Comparison of ENCODE assay signal across 1 cellular context in the genomic region with DNA sequence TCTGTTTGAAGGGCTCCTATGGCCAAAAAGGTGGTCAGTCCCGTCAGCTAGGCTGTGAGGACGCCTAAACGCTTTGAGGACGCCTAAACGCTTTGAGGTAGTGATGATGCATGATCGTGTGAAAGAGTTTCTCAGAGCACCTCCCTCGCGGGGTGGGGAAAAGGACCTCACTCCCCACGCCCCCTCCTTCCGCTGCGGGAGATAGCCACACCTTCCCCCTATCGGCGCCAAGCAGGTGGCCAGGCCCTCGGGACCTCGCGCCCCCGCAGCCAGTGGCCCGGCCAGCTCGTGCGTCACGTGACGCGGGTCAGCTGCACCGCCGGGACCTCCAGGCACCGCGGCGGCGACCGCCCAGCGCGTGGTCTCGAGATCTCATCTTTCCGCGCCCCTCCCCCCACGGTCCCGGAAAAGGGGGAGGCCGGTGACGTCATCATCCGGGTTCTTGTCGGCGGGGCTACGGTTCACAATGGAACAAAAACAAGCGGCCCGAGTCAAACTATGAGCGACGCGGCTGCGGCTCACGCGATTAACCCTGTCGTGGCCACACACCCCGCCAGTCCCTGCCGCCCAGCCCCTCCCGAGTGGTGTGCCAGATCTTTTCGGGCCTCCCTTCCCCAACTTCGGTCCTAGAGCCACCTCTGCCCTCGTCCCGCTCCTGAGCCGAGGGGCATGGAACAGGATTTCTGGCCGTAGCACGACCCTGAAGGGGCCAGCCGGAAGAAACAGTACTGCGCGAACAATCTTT.
A peak's percentile ranks its signal among the peaks of the same experiment; 100 is the strongest.
TF ChIP-seq lines count a peak whose summit lies in the region.

No MANE protein-coding gene starts in this region.

TF ChIP-seq in K562, 482 proteins besides CTCF, POLR2A, EP300 and RAD21 (continued from another document and continues in another):
- TF ChIP-seq ATF4 (CRISPR knock-in tag; IDR thresholded peaks at IDR 0.05) (no peak), YBX1 (IDR thresholded peaks at IDR 0.05) (no peak), ZBTB1 (CRISPR knock-in tag; IDR thresholded peaks at IDR 0.05; ENCODE audit: borderline replicate concordance, low read depth) (peak; percentile 100), PTBP1 (IDR thresholded peaks at IDR 0.05; ENCODE audit: low read depth, low read length) (no peak), KAT8 (IDR thresholded peaks at IDR 0.05; ENCODE audit: low read depth) (no peak), EZH2 (IDR thresholded peaks at IDR 0.05; ENCODE audit: borderline replicate concordance, low read depth, low read length) (no peak), KDM1A (IDR thresholded peaks at IDR 0.05) (peak; percentile 71 to 74), ZBTB33 (CRISPR knock-in tag; IDR thresholded peaks at IDR 0.05) (peak; percentile 68), HMGXB4 (CRISPR knock-in tag; IDR thresholded peaks at IDR 0.05) (0 out of 2 replicates have a peak, but pooled peaks have one; percentile 55), JUNB (CRISPR knock-in tag; conservative IDR thresholded peaks at IDR 0.05) (peak; percentile 97), CTBP1 (IDR thresholded peaks at IDR 0.05; ENCODE audit: borderline replicate concordance) (peak; percentile 83), CBFB (CRISPR knock-in tag; IDR thresholded peaks at IDR 0.05) (no peak), POLR2AphosphoS5 (IDR thresholded peaks at IDR 0.05; ENCODE audit: control insufficient read depth, insufficient read depth, low read depth, low read length) (peak; percentile 70), ZNF140 (CRISPR knock-in tag; IDR thresholded peaks at IDR 0.05) (no peak), MECOM (CRISPR knock-in tag; IDR thresholded peaks at IDR 0.05) (no peak), MYBL2 (IDR thresholded peaks at IDR 0.05; ENCODE audit: low read depth) (no peak), MYBL2 (CRISPR knock-in tag; IDR thresholded peaks at IDR 0.05; ENCODE audit: borderline replicate concordance) (no peak), KDM5B (IDR thresholded peaks at IDR 0.05; ENCODE audit: insufficient replicate concordance, low read depth, low read length) (peak; percentile 75), CAMTA2 (CRISPR knock-in tag; conservative IDR thresholded peaks at IDR 0.05) (no peak)
- TF ChIP-seq, protein P1, sequence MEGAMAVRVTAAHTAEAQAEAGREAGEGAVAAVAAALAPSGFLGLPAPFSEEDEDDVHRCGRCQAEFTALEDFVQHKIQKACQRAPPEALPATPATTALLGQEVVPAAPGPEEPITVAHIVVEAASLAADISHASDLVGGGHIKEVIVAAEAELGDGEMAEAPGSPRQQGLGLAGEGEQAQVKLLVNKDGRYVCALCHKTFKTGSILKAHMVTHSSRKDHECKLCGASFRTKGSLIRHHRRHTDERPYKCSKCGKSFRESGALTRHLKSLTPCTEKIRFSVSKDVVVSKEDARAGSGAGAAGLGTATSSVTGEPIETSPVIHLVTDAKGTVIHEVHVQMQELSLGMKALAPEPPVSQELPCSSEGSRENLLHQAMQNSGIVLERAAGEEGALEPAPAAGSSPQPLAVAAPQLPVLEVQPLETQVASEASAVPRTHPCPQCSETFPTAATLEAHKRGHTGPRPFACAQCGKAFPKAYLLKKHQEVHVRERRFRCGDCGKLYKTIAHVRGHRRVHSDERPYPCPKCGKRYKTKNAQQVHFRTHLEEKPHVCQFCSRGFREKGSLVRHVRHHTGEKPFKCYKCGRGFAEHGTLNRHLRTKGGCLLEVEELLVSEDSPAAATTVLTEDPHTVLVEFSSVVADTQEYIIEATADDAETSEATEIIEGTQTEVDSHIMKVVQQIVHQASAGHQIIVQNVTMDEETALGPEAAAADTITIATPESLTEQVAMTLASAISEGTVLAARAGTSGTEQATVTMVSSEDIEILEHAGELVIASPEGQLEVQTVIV (CRISPR knock-in tag; IDR thresholded peaks at IDR 0.05; ENCODE audit: borderline replicate concordance): no peak
- TF ChIP-seq, protein P2, sequence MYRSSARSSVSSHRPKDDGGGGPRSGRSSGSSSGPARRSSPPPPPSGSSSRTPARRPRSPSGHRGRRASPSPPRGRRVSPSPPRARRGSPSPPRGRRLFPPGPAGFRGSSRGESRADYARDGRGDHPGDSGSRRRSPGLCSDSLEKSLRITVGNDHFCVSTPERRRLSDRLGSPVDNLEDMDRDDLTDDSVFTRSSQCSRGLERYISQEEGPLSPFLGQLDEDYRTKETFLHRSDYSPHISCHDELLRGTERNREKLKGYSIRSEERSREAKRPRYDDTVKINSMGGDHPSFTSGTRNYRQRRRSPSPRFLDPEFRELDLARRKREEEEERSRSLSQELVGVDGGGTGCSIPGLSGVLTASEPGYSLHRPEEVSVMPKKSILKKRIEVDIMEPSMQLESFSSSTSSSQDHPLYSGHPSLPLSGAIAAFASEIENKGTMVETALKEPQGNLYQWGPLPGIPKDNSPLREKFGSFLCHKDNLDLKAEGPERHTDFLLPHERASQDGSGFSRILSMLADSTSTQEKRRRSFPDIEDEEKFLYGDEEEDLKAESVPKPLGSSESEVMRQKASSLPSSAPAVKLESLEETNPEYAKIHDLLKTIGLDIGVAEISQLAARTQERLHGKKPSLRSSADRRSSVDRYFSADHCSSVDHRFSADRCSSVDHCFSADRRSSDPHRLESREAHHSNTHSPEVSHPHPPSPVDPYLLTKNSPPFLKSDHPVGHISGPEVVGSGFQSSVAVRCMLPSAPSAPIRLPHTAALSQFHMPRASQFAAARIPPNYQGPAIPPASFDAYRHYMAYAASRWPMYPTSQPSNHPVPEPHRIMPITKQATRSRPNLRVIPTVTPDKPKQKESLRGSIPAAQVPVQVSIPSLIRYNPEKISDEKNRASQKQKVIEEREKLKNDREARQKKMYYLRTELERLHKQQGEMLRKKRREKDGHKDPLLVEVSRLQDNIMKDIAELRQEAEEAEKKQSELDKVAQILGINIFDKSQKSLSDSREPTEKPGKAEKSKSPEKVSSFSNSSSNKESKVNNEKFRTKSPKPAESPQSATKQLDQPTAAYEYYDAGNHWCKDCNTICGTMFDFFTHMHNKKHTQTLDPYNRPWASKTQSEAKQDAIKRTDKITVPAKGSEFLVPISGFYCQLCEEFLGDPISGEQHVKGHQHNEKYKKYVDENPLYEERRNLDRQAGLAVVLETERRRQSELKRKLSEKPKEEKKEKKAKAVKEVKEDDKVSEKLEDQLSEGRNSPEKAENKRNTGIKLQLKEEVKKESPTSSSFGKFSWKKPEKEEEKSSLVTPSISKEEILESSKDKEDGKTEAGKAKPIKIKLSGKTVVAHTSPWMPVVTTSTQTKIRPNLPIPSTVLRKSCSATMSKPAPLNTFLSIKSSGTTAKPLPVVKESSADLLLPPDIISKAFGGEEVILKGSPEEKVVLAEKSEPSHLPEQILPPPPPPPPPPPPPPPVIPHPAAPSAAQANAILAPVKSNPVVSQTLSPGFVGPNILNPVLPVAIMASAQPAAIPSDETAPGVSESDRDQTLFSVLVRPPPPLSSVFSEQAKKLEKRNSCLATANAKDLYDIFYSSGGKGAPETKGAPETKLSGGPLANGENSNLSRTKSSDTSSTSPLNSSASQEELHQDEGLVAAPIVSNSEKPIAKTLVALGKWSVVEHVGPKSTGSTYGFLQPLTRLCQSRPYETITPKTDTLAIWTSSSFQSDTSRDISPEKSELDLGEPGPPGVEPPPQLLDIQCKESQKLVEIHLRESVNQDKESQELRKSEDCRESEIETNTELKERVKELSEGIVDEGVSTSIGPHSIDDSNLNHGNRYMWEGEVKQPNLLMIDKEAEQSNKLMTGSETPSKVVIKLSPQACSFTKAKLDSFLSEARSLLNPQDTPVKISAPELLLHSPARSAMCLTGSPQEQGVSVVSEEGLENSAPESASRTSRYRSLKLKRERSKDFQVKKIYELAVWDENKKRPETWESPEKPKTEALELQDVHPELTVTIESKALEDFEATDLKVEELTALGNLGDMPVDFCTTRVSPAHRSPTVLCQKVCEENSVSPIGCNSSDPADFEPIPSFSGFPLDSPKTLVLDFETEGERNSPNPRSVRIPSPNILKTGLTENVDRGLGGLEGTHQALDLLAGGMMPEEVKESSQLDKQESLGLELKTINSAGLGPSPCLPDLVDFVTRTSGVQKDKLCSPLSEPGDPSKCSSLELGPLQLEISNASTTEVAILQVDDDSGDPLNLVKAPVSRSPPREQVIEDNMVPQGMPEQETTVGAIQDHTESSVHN (IDR thresholded peaks at IDR 0.05; ENCODE audit: borderline replicate concordance in 1 of 2, low read depth in 1 of 2): peak in 1 of 2 experiments; percentile 75; a peak in 2 of 4 replicates
- TF ChIP-seq, protein P3, sequence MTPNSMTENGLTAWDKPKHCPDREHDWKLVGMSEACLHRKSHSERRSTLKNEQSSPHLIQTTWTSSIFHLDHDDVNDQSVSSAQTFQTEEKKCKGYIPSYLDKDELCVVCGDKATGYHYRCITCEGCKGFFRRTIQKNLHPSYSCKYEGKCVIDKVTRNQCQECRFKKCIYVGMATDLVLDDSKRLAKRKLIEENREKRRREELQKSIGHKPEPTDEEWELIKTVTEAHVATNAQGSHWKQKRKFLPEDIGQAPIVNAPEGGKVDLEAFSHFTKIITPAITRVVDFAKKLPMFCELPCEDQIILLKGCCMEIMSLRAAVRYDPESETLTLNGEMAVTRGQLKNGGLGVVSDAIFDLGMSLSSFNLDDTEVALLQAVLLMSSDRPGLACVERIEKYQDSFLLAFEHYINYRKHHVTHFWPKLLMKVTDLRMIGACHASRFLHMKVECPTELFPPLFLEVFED (CRISPR knock-in tag; conservative IDR thresholded peaks at IDR 0.05): peak; percentile 75; the same call in 1 of the 2 replicates
- TF ChIP-seq, protein P4, sequence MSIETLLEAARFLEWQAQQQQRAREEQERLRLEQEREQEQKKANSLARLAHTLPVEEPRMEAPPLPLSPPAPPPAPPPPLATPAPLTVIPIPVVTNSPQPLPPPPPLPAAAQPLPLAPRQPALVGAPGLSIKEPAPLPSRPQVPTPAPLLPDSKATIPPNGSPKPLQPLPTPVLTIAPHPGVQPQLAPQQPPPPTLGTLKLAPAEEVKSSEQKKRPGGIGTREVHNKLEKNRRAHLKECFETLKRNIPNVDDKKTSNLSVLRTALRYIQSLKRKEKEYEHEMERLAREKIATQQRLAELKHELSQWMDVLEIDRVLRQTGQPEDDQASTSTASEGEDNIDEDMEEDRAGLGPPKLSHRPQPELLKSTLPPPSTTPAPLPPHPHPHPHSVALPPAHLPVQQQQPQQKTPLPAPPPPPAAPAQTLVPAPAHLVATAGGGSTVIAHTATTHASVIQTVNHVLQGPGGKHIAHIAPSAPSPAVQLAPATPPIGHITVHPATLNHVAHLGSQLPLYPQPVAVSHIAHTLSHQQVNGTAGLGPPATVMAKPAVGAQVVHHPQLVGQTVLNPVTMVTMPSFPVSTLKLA (conservative IDR thresholded peaks at IDR 0.05): peak; percentile 91 to 97
- TF ChIP-seq, protein P5, sequence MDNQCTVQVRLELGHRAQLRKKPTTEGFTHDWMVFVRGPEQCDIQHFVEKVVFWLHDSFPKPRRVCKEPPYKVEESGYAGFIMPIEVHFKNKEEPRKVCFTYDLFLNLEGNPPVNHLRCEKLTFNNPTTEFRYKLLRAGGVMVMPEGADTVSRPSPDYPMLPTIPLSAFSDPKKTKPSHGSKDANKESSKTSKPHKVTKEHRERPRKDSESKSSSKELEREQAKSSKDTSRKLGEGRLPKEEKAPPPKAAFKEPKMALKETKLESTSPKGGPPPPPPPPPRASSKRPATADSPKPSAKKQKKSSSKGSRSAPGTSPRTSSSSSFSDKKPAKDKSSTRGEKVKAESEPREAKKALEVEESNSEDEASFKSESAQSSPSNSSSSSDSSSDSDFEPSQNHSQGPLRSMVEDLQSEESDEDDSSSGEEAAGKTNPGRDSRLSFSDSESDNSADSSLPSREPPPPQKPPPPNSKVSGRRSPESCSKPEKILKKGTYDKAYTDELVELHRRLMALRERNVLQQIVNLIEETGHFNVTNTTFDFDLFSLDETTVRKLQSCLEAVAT (IDR thresholded peaks at IDR 0.05): peak; percentile 55 to 82; a peak in 2 of 4 replicates
